Comparison of ENCODE assay signal across 9 cellular contexts in the genomic region with DNA sequence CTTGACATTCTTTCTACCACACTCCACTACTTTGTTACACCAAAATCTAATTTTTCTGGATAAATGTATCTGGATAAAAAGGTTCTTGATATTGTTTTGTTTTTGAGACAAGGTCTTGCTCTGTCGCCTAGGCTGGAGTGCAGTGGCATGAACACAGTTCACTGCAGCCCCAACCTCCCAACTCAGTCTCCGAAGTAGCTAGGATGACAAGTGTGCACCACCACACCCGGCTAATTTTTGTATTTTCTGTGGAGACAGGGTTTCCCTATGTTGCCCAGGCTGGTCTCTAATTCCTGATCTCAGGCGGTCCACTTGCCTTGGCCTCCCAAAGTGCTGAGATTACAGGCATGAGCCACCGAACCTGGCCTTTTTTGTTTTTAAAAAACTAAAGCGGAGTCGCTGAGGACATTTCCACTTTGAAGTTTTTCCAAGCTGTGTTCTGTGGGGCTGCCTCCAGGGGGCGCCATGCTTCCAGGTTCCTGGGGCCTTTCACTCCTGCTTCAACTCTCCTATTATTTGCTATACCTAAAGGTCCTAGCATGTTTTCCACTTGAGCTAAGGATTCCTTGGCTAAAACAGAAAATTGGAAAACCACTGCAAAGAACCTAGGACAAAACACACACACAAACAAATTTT. TPM values are rescaled to one million over a fixed set of nuclear protein-coding genes. Genes with fewer than 3 reads are reported as not detected.
DNase-seq lines count a peak whose midpoint lies in the region; ATAC-seq and TF ChIP-seq lines count a peak whose summit lies in the region.
"Had no signal": no experiment of that assay in that cellular context is flagged by ENCODE, and none has a peak within 500 bp of the region (broad histone marks: within the 10 kb centered on the region; RNA-seq: fewer than 3 reads in every experiment).

No MANE protein-coding gene starts in this region.

- no peak for TF ChIP-seq POLR2A in erythroblast (IDR thresholded peaks at IDR 0.05; ENCODE audit: low read length)

- in situ Hi-C loops in SK-MEL-5 (cut with HindIII; ENCODE audit: low pct_unique_long_range_greater_than_20kb, low sequenced_read_pairs): loop anchor here (25.0 kb wide), 1 partner anchor 270 kb away; no protein-coding TSS in a partner anchor

- DNase-seq in NCI-H1105 treated with DMSO at 0.1 percent for 48 hours (lab: John Stamatoyannopoulos, UW) (peak; percentile 21), NCI-H1105 (lab: John Stamatoyannopoulos, UW) (no peak), SK-MEL-5 (ENCODE audit: low read depth, low spot score) (peak; percentile 40), erythroblast (lab: John Stamatoyannopoulos, UW) (peak; percentile 13 to 44), epidermal melanocyte (ENCODE audit: insufficient read length, low spot score) (no peak)
- peak; percentile 68 for DNase-seq in stimulated activated CD8-positive, alpha-beta memory T cell treated with anti-CD3 and anti-CD28 coated beads, Interleukin-4, amount 100 ng/mL, for 48 hours

- ATAC-seq in HG03196 (IDR thresholded peaks at IDR 0.05; ENCODE audit: unreplicated experiment): no peak
- ATAC-seq in GM19463 (IDR thresholded peaks at IDR 0.05; ENCODE audit: unreplicated experiment): no peak

RNA-seq across cellular contexts. Expression of a gene that starts 14.1 kb away (rescaled TPM):
- total RNA-seq in SK-MEL-5 (2014; rRNA removed; shearing (Covaris generic)): not detected in 2 replicates
- polyA plus RNA-seq in SK-MEL-5 (2015; cell fraction: cytosol; rRNA removed): not detected in 2 replicates
- not detected in 2 replicates for polyA plus RNA-seq in SK-MEL-5 (2015; cell fraction: nucleus; rRNA removed)
- total RNA-seq: RPMI7951 had no signal

RNA-seq across cellular contexts. Expression of a gene that starts 39.2 kb away (rescaled TPM):
- 9.2 and 10.3 TPM in 2 replicates for total RNA-seq in SK-MEL-5 (2014; rRNA removed; shearing (Covaris generic))
- polyA plus RNA-seq in SK-MEL-5 (2015; cell fraction: cytosol; rRNA removed): 14.1 and 16.8 TPM in 2 replicates
- polyA plus RNA-seq in SK-MEL-5 (2015; cell fraction: nucleus; rRNA removed): 6.1 and 12.8 TPM in 2 replicates

Comparison
In these comparisons a context has a peak if more than half of its experiments do, and no peak if none do; other contexts are left out.
1. DNase-seq: peak in NCI-H1105 treated with DMSO at 0.1 percent for 48 hours (single experiment), SK-MEL-5 (single experiment), erythroblast (2 of 2) and stimulated activated CD8-positive, alpha-beta memory T cell treated with anti-CD3 and anti-CD28 coated beads, Interleukin-4, amount 100 ng/mL, for 48 hours (single experiment); none in NCI-H1105 (single experiment) and epidermal melanocyte (single experiment).